ENCODE assay signal across 1 cellular context in genomic region chr22:43262990-43263644, GRCh38.
TF ChIP-seq lines count a peak whose summit lies in the region.

No MANE protein-coding gene starts in this region.

TF ChIP-seq in HepG2, 621 proteins besides CTCF, POLR2A, EP300 and RAD21 (continued from another document and continues in another):
- TF ChIP-seq SKIL (CRISPR knock-in tag; IDR thresholded peaks at IDR 0.05; ENCODE audit: borderline replicate concordance) (peak; percentile 85), ZBTB44 (CRISPR knock-in tag; IDR thresholded peaks at IDR 0.05) (no peak), HDAC1 (CRISPR knock-in tag; IDR thresholded peaks at IDR 0.05) (peak; percentile 60; the same call in 1 of the 2 replicates), ZNF121 (CRISPR knock-in tag; IDR thresholded peaks at IDR 0.05) (no peak), TFAP4 (IDR thresholded peaks at IDR 0.05; ENCODE audit: borderline replicate concordance, low read depth) (peak; percentile 29; the same call in 1 of the 2 replicates), FOSL1 (CRISPR knock-in tag; IDR thresholded peaks at IDR 0.05; ENCODE audit: borderline replicate concordance) (no peak), ZNF503 (CRISPR knock-in tag; IDR thresholded peaks at IDR 0.05) (peak; percentile 87), HOXD1 (CRISPR knock-in tag; IDR thresholded peaks at IDR 0.05) (0 out of 2 replicates have a peak, but pooled peaks have one; percentile 40), MTA1 (CRISPR knock-in tag; IDR thresholded peaks at IDR 0.05; ENCODE audit: borderline replicate concordance) (0 out of 2 replicates have a peak, but pooled peaks have one; percentile 44), HDAC2 (CRISPR knock-in tag; IDR thresholded peaks at IDR 0.05) (peak; percentile 28; the same call in 1 of the 2 replicates), ZGPAT (CRISPR knock-in tag; IDR thresholded peaks at IDR 0.05) (no peak), HNRNPUL1 (IDR thresholded peaks at IDR 0.05; ENCODE audit: low read depth, low read length) (no peak), MYC (CRISPR knock-in tag; IDR thresholded peaks at IDR 0.05; ENCODE audit: borderline replicate concordance) (peak; percentile 10; the same call in 1 of the 2 replicates), ZBTB2 (CRISPR knock-in tag; IDR thresholded peaks at IDR 0.05; ENCODE audit: low read depth) (no peak), ZNF263 (CRISPR knock-in tag; IDR thresholded peaks at IDR 0.05) (0 out of 2 replicates have a peak, but pooled peaks have one; percentile 32), FOXP4 (CRISPR knock-in tag; IDR thresholded peaks at IDR 0.05) (peak; percentile 63), TOE1 (CRISPR knock-in tag; IDR thresholded peaks at IDR 0.05) (no peak), FOSL2 (CRISPR knock-in tag; IDR thresholded peaks at IDR 0.05) (peak; percentile 41), SP5 (CRISPR knock-in tag; IDR thresholded peaks at IDR 0.05; ENCODE audit: borderline replicate concordance, low read depth) (peak; percentile 87), TBL1XR1 (IDR thresholded peaks at IDR 0.05; ENCODE audit: borderline replicate concordance, low read length, partially characterized antibody) (peak; percentile 54), SMAD3 (CRISPR knock-in tag; IDR thresholded peaks at IDR 0.05) (no peak), NR2F6 (IDR thresholded peaks at IDR 0.05) (peak; percentile 100), NR2F6 (CRISPR knock-in tag; IDR thresholded peaks at IDR 0.05) (peak; percentile 98), ARID5B (CRISPR knock-in tag; IDR thresholded peaks at IDR 0.05) (peak; percentile 68), PAF1 (CRISPR knock-in tag; IDR thresholded peaks at IDR 0.05) (no peak), PRDM10 (CRISPR knock-in tag; IDR thresholded peaks at IDR 0.05; ENCODE audit: low read depth) (0 out of 2 replicates have a peak, but pooled peaks have one; percentile 29), GTF2F1 (IDR thresholded peaks at IDR 0.05; ENCODE audit: low read length) (no peak), ZNF703 (CRISPR knock-in tag; IDR thresholded peaks at IDR 0.05; ENCODE audit: borderline replicate concordance) (0 out of 2 replicates have a peak, but pooled peaks have one; percentile 47), TARDBP (CRISPR knock-in tag; IDR thresholded peaks at IDR 0.05) (0 out of 2 replicates have a peak, but pooled peaks have one; percentile 34), THAP11 (CRISPR knock-in tag; IDR thresholded peaks at IDR 0.05) (0 out of 2 replicates have a peak, but pooled peaks have one; percentile 41)
